ENCODE assay signal across 27 cellular contexts in the genomic region with DNA sequence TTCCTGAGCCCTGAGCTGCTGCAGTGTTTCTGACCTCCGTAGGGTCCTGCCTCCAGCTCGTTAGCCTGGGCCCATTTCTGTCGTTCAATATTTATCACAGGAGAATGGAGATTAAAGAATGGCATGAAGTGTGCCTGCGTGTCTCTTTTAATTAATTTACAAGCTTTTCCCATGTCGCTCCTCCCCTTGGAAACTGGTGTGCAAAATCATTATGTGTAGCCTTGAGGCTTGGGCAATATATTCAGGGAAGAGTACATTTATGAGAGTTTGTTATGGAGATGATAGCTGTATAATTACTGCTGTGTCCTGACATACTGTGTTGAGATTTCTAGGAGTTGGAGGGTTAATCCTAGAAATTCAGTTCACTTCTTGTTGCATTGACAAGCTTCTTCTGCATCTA.
"Had no signal": no experiment of that assay in that cellular context is flagged by ENCODE, and none has a peak within 500 bp of the region (broad histone marks: within the 10 kb centered on the region; RNA-seq: fewer than 3 reads in every experiment).

No MANE protein-coding gene starts in this region.

- ATAC-seq: foreskin keratinocyte; gastroesophageal sphincter; heart right ventricle; left lobe of liver; naive thymus-derived CD4-positive, alpha-beta T cell; sciatic nerve; stimulated activated effector memory CD8-positive, alpha-beta T cell treated with anti-CD3 and anti-CD28 coated beads, Interleukin-12 subunit alpha, Interleukin-12 subunit beta, amount 100 ng/mL, for 72 hours; upper lobe of right lung had no signal

- H3K36me3 Mint-ChIP-seq: memory B cell; stimulated activated effector memory CD8-positive, alpha-beta T cell treated with anti-CD3 and anti-CD28 coated beads, Interleukin-12 subunit alpha, Interleukin-12 subunit beta, amount 100 ng/mL, for 72 hours had no signal

- H3K27me3 Mint-ChIP-seq: dendritic cell treated with granulocyte-macrophage colony-stimulating factor and Interleukin-4, amounts not matched to agents 40 ng/mL and 50 ng/mL, for 4 days; memory B cell; naive thymus-derived CD4-positive, alpha-beta T cell had no signal

- H3K4me1 ChIP-seq: heart right ventricle, right atrium auricular region, tibial nerve, upper lobe of right lung, vagina had no signal

- H3K27me3 ChIP-seq: esophagus muscularis mucosa, foreskin keratinocyte, gastroesophageal sphincter, heart right ventricle, ovary, right atrium auricular region, tibial nerve, upper lobe of right lung, vagina had no signal

- H3K4me1 Mint-ChIP-seq: memory B cell; stimulated activated effector memory CD8-positive, alpha-beta T cell treated with anti-CD3 and anti-CD28 coated beads, Interleukin-12 subunit alpha, Interleukin-12 subunit beta, amount 100 ng/mL, for 72 hours had no signal

- H3K4me3 Mint-ChIP-seq: dendritic cell treated with granulocyte-macrophage colony-stimulating factor and Interleukin-4, amounts not matched to agents 40 ng/mL and 50 ng/mL, for 4 days; immature natural killer cell; memory B cell; mesothelial cell of epicardium; stimulated activated effector memory CD8-positive, alpha-beta T cell treated with anti-CD3 and anti-CD28 coated beads, Interleukin-12 subunit alpha, Interleukin-12 subunit beta, amount 100 ng/mL, for 72 hours had no signal

- H3K27ac Mint-ChIP-seq: dendritic cell treated with granulocyte-macrophage colony-stimulating factor and Interleukin-4, amounts not matched to agents 40 ng/mL and 50 ng/mL, for 4 days; immature natural killer cell; memory B cell; mesothelial cell of epicardium; stimulated activated effector memory CD8-positive, alpha-beta T cell treated with anti-CD3 and anti-CD28 coated beads, Interleukin-12 subunit alpha, Interleukin-12 subunit beta, amount 100 ng/mL, for 72 hours had no signal

- H3K9me3 Mint-ChIP-seq: dendritic cell treated with granulocyte-macrophage colony-stimulating factor and Interleukin-4, amounts not matched to agents 40 ng/mL and 50 ng/mL, for 4 days; mesothelial cell of epicardium had no signal

- DNase-seq: central memory CD4-positive, alpha-beta T cell; effector memory CD4-positive, alpha-beta T cell; foreskin keratinocyte; heart right ventricle; hypothalamus; immature natural killer cell; islet precursor cell; naive thymus-derived CD4-positive, alpha-beta T cell; occipital lobe; ovary; stimulated activated CD4-positive, alpha-beta T cell treated with anti-CD3 and anti-CD28 coated beads, Interleukin-2, amount 100 ng/mL, for 24 hours; stimulated activated CD4-positive, alpha-beta T cell treated with anti-CD3 and anti-CD28 coated beads, Interleukin-4, amount 100 ng/mL, for 24 hours; stimulated activated naive CD4-positive, alpha-beta T cell treated with Interleukin-2 at 50 U/mL for 16 hours; upper lobe of right lung had no signal

- H3K4me3 ChIP-seq: esophagus muscularis mucosa, gastroesophageal sphincter, heart right ventricle, lung, ovary, right atrium auricular region, thoracic aorta, tibial nerve, upper lobe of right lung, vagina had no signal

- H3K9me3 ChIP-seq: esophagus muscularis mucosa, gastroesophageal sphincter, heart right ventricle, ovary, right atrium auricular region, thoracic aorta, tibial nerve, upper lobe of right lung, vagina had no signal

- H3K36me3 ChIP-seq: ovary, right atrium auricular region, vagina had no signal

- H3K27ac ChIP-seq: esophagus muscularis mucosa, foreskin keratinocyte, gastroesophageal sphincter, heart right ventricle, ovary, right atrium auricular region, thoracic aorta, tibial nerve, upper lobe of right lung, vagina had no signal
